8 cellular contexts compared by ENCODE assay signal in the genomic region with DNA sequence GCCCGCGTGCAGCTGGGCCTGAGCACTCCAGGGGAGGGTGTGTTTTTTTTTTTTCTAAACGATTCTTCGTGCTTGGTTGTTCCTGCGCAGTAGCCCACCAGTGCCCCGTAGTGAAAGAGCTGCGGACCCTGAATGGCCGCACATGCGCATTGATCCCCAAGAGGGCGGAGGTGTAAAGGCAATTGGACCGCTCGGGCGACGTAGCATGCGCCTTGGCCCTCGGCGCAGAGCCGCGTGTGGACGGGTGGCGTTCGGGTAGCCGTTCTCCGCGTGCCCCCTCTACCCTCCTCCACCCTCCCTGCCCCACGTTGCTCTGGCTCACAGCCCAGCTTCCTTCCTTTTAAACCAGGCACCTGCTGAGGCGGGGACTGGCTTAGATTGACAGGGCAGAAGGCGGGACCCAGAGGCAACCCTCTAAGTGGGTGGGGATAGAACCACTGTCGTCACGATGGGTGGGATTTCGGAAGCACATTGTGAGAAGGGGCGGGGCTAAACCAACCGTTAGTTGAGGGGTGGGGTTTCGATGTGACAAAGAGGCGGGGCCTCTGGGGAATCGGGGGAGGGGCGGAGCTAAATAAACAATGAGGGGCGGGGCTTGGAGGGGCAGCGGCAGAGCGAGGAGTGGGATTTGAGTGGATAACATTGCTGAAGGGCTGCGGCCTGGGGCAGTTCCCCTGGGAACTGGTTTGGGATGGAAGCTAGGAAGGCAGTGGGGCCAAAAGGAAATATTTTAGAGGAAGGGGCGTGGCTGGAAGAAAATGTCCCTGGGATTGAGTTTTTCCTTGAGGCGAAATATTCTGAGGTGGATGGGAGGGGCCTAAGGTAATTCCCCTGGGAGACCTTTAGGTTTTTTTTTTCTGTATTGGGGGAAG. TPM values are rescaled to one million over a fixed set of nuclear protein-coding genes. Genes with fewer than 3 reads are reported as not detected.
DNase-seq lines count a peak whose midpoint lies in the region; ATAC-seq and TF ChIP-seq lines count a peak whose summit lies in the region.

No MANE protein-coding gene starts in this region.

- no peak for TF ChIP-seq RAD21 in liver (IDR thresholded peaks at IDR 0.05)

- H4K20me1 ChIP-seq in BLaER1 treated with 17β-estradiol and CSF1 and Interleukin-3, amounts not matched to agents 10 nM and 100 nM, result peaks cover 35 to 78% (median 55%) of the 10 kb centered on the region in 11 experiments; a peak in 21 of 22 replicates

- peaks cover 53 to 68% (median 62%) of the 10 kb centered on the region in 11 experiments for H3K36me3 ChIP-seq in BLaER1 treated with 17β-estradiol and CSF1 and Interleukin-3, amounts not matched to agents 10 nM and 100 nM
- H3K36me3 ChIP-seq in liver (ENCODE audit: control insufficient read depth in 4 of 4, insufficient read depth in 3 of 4, low read depth in 1 of 4, low read length in 3 of 4), result peaks cover 3 to 17% (median 7%) of the 10 kb centered on the region in 4 donors

- DNase-seq in NCI-H69 (lab: John Stamatoyannopoulos, UW), result peak; percentile 99
- peak; percentile 91 for DNase-seq in activated CD4-positive, alpha-beta T cell treated with anti-CD3 and anti-CD28 coated beads, Interleukin-2, amount 50 U/mL, for 1 hour
- DNase-seq in dermis blood vessel endothelial cell, result peak; percentile 99
- DNase-seq in stimulated activated CD4-positive, alpha-beta T cell treated with anti-CD3 and anti-CD28 coated beads, Interleukin-4, amount 100 ng/mL, for 1 hour, result peak; percentile 88

- ATAC-seq in GM19351 (IDR thresholded peaks at IDR 0.05; ENCODE audit: unreplicated experiment) (peak; percentile 68), HG03521 (IDR thresholded peaks at IDR 0.05; ENCODE audit: unreplicated experiment) (peak; percentile 66)

- 3% methylated on average over 43 of the region's 43 CpGs for WGBS in liver

- H3K9me3 ChIP-seq in BLaER1 treated with 17β-estradiol and CSF1 and Interleukin-3, amounts not matched to agents 10 nM and 100 nM (replicated peaks in 1 of 11), result no peaks in the 10 kb centered on the region; a peak in 1 of 22 replicates
- no peaks in the 10 kb centered on the region for H3K9me3 ChIP-seq in liver (ENCODE audit: control insufficient read depth in 4 of 4, low read length in 3 of 4)

- H3K4me1 ChIP-seq in BLaER1 treated with 17β-estradiol and CSF1 and Interleukin-3, amounts not matched to agents 10 nM and 100 nM, result peaks cover 54 to 68% (median 66%) of the 10 kb centered on the region in 10 experiments
- peaks cover 6 to 34% (median 17%) of the 10 kb centered on the region in 4 donors for H3K4me1 ChIP-seq in liver (ENCODE audit: control insufficient read depth in 4 of 4, insufficient read depth in 4 of 4, low read length in 3 of 4)

- peak overlapping the region; percentile 75 to 98 (median 84) for H3K4me3 ChIP-seq in BLaER1 treated with 17β-estradiol and CSF1 and Interleukin-3, amounts not matched to agents 10 nM and 100 nM
- peak overlapping the region; percentile 92 to 97 (median 95) for H3K4me3 ChIP-seq in liver (ENCODE audit: low read depth in 1 of 3, low read length in 3 of 3)

- no peaks in the 10 kb centered on the region for H3K27me3 ChIP-seq in BLaER1 treated with 17β-estradiol and CSF1 and Interleukin-3, amounts not matched to agents 10 nM and 100 nM
- no peaks in the 10 kb centered on the region for H3K27me3 ChIP-seq in liver (ENCODE audit: control insufficient read depth in 4 of 4, insufficient read depth in 4 of 4, low read length in 3 of 4)

- peak overlapping the region; percentile 89 to 99 (median 95) for H3K4me2 ChIP-seq in BLaER1 treated with 17β-estradiol and CSF1 and Interleukin-3, amounts not matched to agents 10 nM and 100 nM

- peak overlapping the region; percentile 93 to 100 (median 97) for H3K9ac ChIP-seq in BLaER1 treated with 17β-estradiol and CSF1 and Interleukin-3, amounts not matched to agents 10 nM and 100 nM
- H3K9ac ChIP-seq in liver (ENCODE audit: low read depth in 1 of 2, low read length in 2 of 2), result peak overlapping the region; percentile 92

- peak; percentile 13 for TF ChIP-seq CTCF in liver (IDR thresholded peaks at IDR 0.05; ENCODE audit: low read depth, low read length, missing input control)

- peak overlapping the region; percentile 95 to 100 (median 98) for H3K27ac ChIP-seq in BLaER1 treated with 17β-estradiol and CSF1 and Interleukin-3, amounts not matched to agents 10 nM and 100 nM
- peak overlapping the region; percentile 93 to 96 for H3K27ac ChIP-seq in liver (ENCODE audit: low read depth in 1 of 2, low read length in 2 of 2)

TF ChIP-seq in liver, 16 proteins besides CTCF, POLR2A, EP300 and RAD21:
- TF ChIP-seq YY1 (IDR thresholded peaks at IDR 0.05) (no peak), TAF1 (conservative IDR thresholded peaks at IDR 0.05) (no peak), HNF4G (IDR thresholded peaks at IDR 0.05) (no peak), HNF4A (conservative IDR thresholded peaks at IDR 0.05) (no peak), JUND (IDR thresholded peaks at IDR 0.05) (peak in 1 of 2 donors; percentile 8), NR2F2 (IDR thresholded peaks at IDR 0.05) (no peak), GABPA (IDR thresholded peaks at IDR 0.05 in 1 of 2, conservative IDR thresholded peaks at IDR 0.05 in 1 of 2) (no peak), FOXA1 (IDR thresholded peaks at IDR 0.05) (no peak), RXRA (IDR thresholded peaks at IDR 0.05) (peak in 1 of 2 donors; percentile 5), FOXA2 (IDR thresholded peaks at IDR 0.05) (no peak), SP1 (IDR thresholded peaks at IDR 0.05) (peak; percentile 62), EGR1 (IDR thresholded peaks at IDR 0.05; ENCODE audit: low read depth in 2 of 2) (no peak)
- TF ChIP-seq, protein P1, sequence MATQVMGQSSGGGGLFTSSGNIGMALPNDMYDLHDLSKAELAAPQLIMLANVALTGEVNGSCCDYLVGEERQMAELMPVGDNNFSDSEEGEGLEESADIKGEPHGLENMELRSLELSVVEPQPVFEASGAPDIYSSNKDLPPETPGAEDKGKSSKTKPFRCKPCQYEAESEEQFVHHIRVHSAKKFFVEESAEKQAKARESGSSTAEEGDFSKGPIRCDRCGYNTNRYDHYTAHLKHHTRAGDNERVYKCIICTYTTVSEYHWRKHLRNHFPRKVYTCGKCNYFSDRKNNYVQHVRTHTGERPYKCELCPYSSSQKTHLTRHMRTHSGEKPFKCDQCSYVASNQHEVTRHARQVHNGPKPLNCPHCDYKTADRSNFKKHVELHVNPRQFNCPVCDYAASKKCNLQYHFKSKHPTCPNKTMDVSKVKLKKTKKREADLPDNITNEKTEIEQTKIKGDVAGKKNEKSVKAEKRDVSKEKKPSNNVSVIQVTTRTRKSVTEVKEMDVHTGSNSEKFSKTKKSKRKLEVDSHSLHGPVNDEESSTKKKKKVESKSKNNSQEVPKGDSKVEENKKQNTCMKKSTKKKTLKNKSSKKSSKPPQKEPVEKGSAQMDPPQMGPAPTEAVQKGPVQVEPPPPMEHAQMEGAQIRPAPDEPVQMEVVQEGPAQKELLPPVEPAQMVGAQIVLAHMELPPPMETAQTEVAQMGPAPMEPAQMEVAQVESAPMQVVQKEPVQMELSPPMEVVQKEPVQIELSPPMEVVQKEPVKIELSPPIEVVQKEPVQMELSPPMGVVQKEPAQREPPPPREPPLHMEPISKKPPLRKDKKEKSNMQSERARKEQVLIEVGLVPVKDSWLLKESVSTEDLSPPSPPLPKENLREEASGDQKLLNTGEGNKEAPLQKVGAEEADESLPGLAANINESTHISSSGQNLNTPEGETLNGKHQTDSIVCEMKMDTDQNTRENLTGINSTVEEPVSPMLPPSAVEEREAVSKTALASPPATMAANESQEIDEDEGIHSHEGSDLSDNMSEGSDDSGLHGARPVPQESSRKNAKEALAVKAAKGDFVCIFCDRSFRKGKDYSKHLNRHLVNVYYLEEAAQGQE (IDR thresholded peaks at IDR 0.05), result peak; percentile 79
- TF ChIP-seq, protein P2, sequence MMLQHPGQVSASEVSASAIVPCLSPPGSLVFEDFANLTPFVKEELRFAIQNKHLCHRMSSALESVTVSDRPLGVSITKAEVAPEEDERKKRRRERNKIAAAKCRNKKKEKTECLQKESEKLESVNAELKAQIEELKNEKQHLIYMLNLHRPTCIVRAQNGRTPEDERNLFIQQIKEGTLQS (IDR thresholded peaks at IDR 0.05), result no peak
- TF ChIP-seq, protein P3, sequence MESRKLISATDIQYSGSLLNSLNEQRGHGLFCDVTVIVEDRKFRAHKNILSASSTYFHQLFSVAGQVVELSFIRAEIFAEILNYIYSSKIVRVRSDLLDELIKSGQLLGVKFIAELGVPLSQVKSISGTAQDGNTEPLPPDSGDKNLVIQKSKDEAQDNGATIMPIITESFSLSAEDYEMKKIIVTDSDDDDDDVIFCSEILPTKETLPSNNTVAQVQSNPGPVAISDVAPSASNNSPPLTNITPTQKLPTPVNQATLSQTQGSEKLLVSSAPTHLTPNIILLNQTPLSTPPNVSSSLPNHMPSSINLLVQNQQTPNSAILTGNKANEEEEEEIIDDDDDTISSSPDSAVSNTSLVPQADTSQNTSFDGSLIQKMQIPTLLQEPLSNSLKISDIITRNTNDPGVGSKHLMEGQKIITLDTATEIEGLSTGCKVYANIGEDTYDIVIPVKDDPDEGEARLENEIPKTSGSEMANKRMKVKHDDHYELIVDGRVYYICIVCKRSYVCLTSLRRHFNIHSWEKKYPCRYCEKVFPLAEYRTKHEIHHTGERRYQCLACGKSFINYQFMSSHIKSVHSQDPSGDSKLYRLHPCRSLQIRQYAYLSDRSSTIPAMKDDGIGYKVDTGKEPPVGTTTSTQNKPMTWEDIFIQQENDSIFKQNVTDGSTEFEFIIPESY (IDR thresholded peaks at IDR 0.05), result peak; percentile 46
- TF ChIP-seq, protein P4, sequence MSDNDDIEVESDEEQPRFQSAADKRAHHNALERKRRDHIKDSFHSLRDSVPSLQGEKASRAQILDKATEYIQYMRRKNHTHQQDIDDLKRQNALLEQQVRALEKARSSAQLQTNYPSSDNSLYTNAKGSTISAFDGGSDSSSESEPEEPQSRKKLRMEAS (IDR thresholded peaks at IDR 0.05), result peak; percentile 79

RNA-seq across cellular contexts. Expression of a gene that starts 0.5 kb away (rescaled TPM):
- total RNA-seq in dermis blood vessel endothelial cell (28.4 and 47.0 TPM in 2 replicates), liver (10 to 100 TPM; 14.2 to 19.8 TPM)
- polyA plus RNA-seq in liver, result 10 to 100 TPM; 16.7 to 19.6 TPM

RNA-seq across cellular contexts. Expression of a gene that starts 0.8 kb away (rescaled TPM):
- total RNA-seq in dermis blood vessel endothelial cell (3.2 and 3.5 TPM in 2 replicates), liver (100 to 1,000 TPM in 1 of 2 donors, 10 to 100 TPM in 1; 42.3 to 143 TPM)
- 1,000 to 10,000 TPM in 1 of 2 donors, 100 to 1,000 TPM in 1; 550 to 2,086 TPM for polyA plus RNA-seq in liver

RNA-seq across cellular contexts. Expression of a gene that starts 31.1 kb away (rescaled TPM):
- total RNA-seq in dermis blood vessel endothelial cell (not detected in 2 replicates), liver (1 to 10 TPM; 4.4 to 8.9 TPM)
- polyA plus RNA-seq in liver, result 1 to 10 TPM in 1 of 2 donors, under 1 TPM in 1; 0.49 to 2.1 TPM

RNA-seq across cellular contexts. Expression of a gene that starts 33.2 kb away (rescaled TPM):
- total RNA-seq in dermis blood vessel endothelial cell (2.1 and 3.6 TPM in 2 replicates), liver (under 1 TPM; 0.08 to 0.75 TPM)
- under 1 TPM; 0.17 to 0.30 TPM for polyA plus RNA-seq in liver

RNA-seq across cellular contexts. Expression of a gene that starts 52.3 kb away (rescaled TPM):
- 7.5 and 13.8 TPM in 2 replicates for total RNA-seq in dermis blood vessel endothelial cell
- 10 to 100 TPM; 11.3 to 14.9 TPM for total RNA-seq in liver
- 10 to 100 TPM; 19.5 to 27.9 TPM for polyA plus RNA-seq in liver

Comparison
In these comparisons a context has a peak if more than half of its experiments do, and no peak if none do; other contexts are left out.
1. Peak in every context shown above with its lines: DNase-seq, ATAC-seq, H3K4me3 ChIP-seq and H3K27ac ChIP-seq.